Comparison of ENCODE assay signal across 16 cellular contexts in genomic region chr3:129563332-129563731, GRCh38.
"Had no signal": no experiment of that assay in that cellular context is flagged by ENCODE, and none has a peak within 500 bp of the region (broad histone marks: within the 10 kb centered on the region; RNA-seq: fewer than 3 reads in every experiment).

No MANE protein-coding gene starts in this region.

- H3K4me3 Mint-ChIP-seq: activated CD8-positive, alpha-beta T cell treated with anti-CD3 and anti-CD28 coated beads, Interleukin-2, amount 10 ng/mL, durations not matched to agents 7 days and 5 days; naive B cell had no signal

- H3K27me3 ChIP-seq: body of pancreas, foreskin keratinocyte, neutrophil had no signal

- H3K36me3 Mint-ChIP-seq: activated naive CD4-positive, alpha-beta T cell treated with anti-CD3 and anti-CD28 coated beads, Interleukin-2, amount 50 U/mL, for 72 hours; naive B cell had no signal

- H3K4me3 ChIP-seq: body of pancreas, skin epidermis had no signal

- H3K9me3 Mint-ChIP-seq: activated naive CD4-positive, alpha-beta T cell treated with anti-CD3 and anti-CD28 coated beads, Interleukin-2, amount 50 U/mL, for 72 hours; naive B cell had no signal

- H3K9me3 ChIP-seq: body of pancreas, neutrophil had no signal

- H3K27ac ChIP-seq: body of pancreas, foreskin keratinocyte, neutrophil had no signal

- H3K4me1 ChIP-seq: body of pancreas had no signal

- H3K36me3 ChIP-seq: neutrophil had no signal

- H3K27ac Mint-ChIP-seq: activated CD8-positive, alpha-beta T cell treated with anti-CD3 and anti-CD28 coated beads, Interleukin-2, amount 10 ng/mL, durations not matched to agents 7 days and 5 days; activated naive CD4-positive, alpha-beta T cell treated with anti-CD3 and anti-CD28 coated beads, Interleukin-2, amount 50 U/mL, for 72 hours had no signal

- DNase-seq: activated CD4-positive, alpha-beta T cell treated with anti-CD3 and anti-CD28 coated beads for 48 hours; activated CD8-positive, alpha-beta memory T cell treated with anti-CD3 and anti-CD28 coated beads, Interleukin-2, amount 50 U/mL, for 4 hours; activated CD8-positive, alpha-beta T cell treated with anti-CD3 and anti-CD28 coated beads, Interleukin-2, amount 10 ng/mL, durations not matched to agents 7 days and 5 days; activated gamma-delta T cell; activated T-cell treated with anti-CD3 and anti-CD28 coated beads, Interleukin-2, amount 50 U/mL, for 48 hours; amniotic stem cell; body of pancreas; caudate nucleus; foreskin keratinocyte; naive B cell; retina; stimulated activated naive CD8-positive, alpha-beta T cell treated with anti-CD3 and anti-CD28 coated beads, Interleukin-15, Interleukin-2, amounts not matched to agents 100 U/mL and 50 U/mL, for 24 hours; T-helper 2 cell had no signal
